ENCODE assay signal across 9 cellular contexts in genomic region chr22:29301716-29302401, GRCh38. TPM values are rescaled to one million over a fixed set of nuclear protein-coding genes. Genes with fewer than 3 reads are reported as not detected.
A peak's percentile ranks its signal among the peaks of the same experiment; 100 is the strongest.
DNase-seq lines count a peak whose midpoint lies in the region; ATAC-seq, FAIRE-seq and TF ChIP-seq lines count a peak whose summit lies in the region.
"Had no signal": no experiment of that assay in that cellular context is flagged by ENCODE, and none has a peak within 500 bp of the region (broad histone marks: within the 10 kb centered on the region; RNA-seq: fewer than 3 reads in every experiment).

No MANE protein-coding gene starts in this region.

- H3K4me2 ChIP-seq in H1 (ENCODE audit: insufficient read depth in 1 of 2, low read depth in 2 of 2, low read length in 2 of 2), result no peak overlapping the region

- no peak overlapping the region for H2BK5ac ChIP-seq in H1 (ENCODE audit: low read depth, low read length)

- no peak overlapping the region for H3K4me3 ChIP-seq in H1 (ENCODE audit: extremely low read depth in 1 of 4, insufficient read depth in 2 of 4, low read depth in 3 of 4, low read length in 4 of 4)

- WGBS in H1 (ENCODE audit: extremely low coverage in 1 of 2, insufficient coverage in 1 of 2, insufficient read length in 1 of 2, insufficient replicate concordance in 2 of 2, low coverage in 1 of 2, low lambda C conversion rate in 2 of 2, missing lambda C conversion rate in 1 of 2), 2 experiments, result 93% methylated on average over 17 of the region's 17 CpGs; no CpG with 5 or more reads in 1 of the 2 experiments

- no peaks in the 10 kb centered on the region for H3K79me2 ChIP-seq in H1 (ENCODE audit: control insufficient read depth in 1 of 2, insufficient read depth in 2 of 2, low read length in 2 of 2)

- H3K23ac ChIP-seq in H1 (ENCODE audit: insufficient read length), result no peak overlapping the region

- H4K20me1 ChIP-seq in H1 (replicated peaks in 1 of 2; ENCODE audit: control insufficient read depth in 1 of 2, insufficient read depth in 2 of 2, low read length in 2 of 2), result peaks cover 9 to 16% of the 10 kb centered on the region in 2 experiments

- DNase-seq in D341Med (ENCODE audit: low spot score) (peak; percentile 43), KBM-7 (peak; percentile 21), H1 (ENCODE audit: low read depth in 1 of 2, low spot score in 2 of 2) (peak in 1 of 2 experiments; percentile 53), DMS53 treated with DMSO at 0.1 percent for 48 hours (lab: John Stamatoyannopoulos, UW; ENCODE audit: unreplicated experiment) (no peak), MCF 10A (ENCODE audit: unreplicated experiment) (no peak)
- DNase-seq: kidney glomerular epithelial cell, occipital lobe, T-helper 2 cell had no signal

- in situ Hi-C loops in KBM-7 (cut with MboI; ENCODE audit: low pct_unique_long_range_greater_than_20kb, low sequenced_read_pairs), result no loop called here

- TF ChIP-seq POLR2A in H1 (IDR thresholded peaks at IDR 0.05; ENCODE audit: control extremely low read depth in 1 of 2, low read depth in 2 of 2, low read length in 2 of 2), result no peak

- H2AFZ ChIP-seq in H1 (ENCODE audit: low read length), result no peak overlapping the region

- H2BK120ac ChIP-seq in H1 (replicated peaks; ENCODE audit: low read depth, low read length), result no peak overlapping the region

- FAIRE-seq in H1 (lab: Jason Lieb, UNC), result no peak

- no peak overlapping the region for H3K56ac ChIP-seq in H1 (replicated peaks; ENCODE audit: insufficient read length, low read depth, low read length)

- H4K91ac ChIP-seq in H1 (replicated peaks; ENCODE audit: insufficient read length, low read length), result no peak overlapping the region

- no peak overlapping the region for H3K4me3 Mint-ChIP-seq in MCF 10A (ENCODE audit: unreplicated experiment)

- H3K14ac ChIP-seq in H1 (ENCODE audit: insufficient read length), result no peak overlapping the region

- peaks cover 7% of the 10 kb centered on the region for H3K4me1 Mint-ChIP-seq in MCF 10A (ENCODE audit: insufficient read depth, unreplicated experiment)

- H2AK5ac ChIP-seq in H1 (ENCODE audit: low read depth, low read length), result peak overlapping the region; percentile 39; the same call in 1 of the 2 replicates

- no TSS peak for BruUV-seq in MCF 10A (replicated peaks; lab: Mats Ljungman, UMichigan)

- peaks cover 4% of the 10 kb centered on the region; the same call in 1 of the 2 replicates for H3K23me2 ChIP-seq in H1 (ENCODE audit: low read depth, low read length)

- CTCF ChIA-PET in H1 (lab: Charles Lee; ENCODE audit: partially characterized antibody) (interaction anchor here (1.3 to 4.8 kb wide), 5 partner anchors 7 to 26 kb away, joined by 4 to 41 read pairs (median 6); no protein-coding TSS in a partner anchor), MCF 10A (lab: Yijun Ruan, JAX) (interaction anchor here (0.7 kb wide), 1 partner anchor 293 kb away, joined by 5 read pairs; no protein-coding TSS in a partner anchor)

- TF ChIP-seq RAD21 in H1 (IDR thresholded peaks at IDR 0.05 in 1 of 2, conservative IDR thresholded peaks at IDR 0.05 in 1 of 2; ENCODE audit: low read depth in 2 of 2, low read length in 2 of 2), result no peak

- intact Hi-C loops in MCF 10A (cut with micrococcal nuclease), result loop anchor here (10.0 kb wide), 1 partner anchor 83 kb away; the partner anchor contains the start of gene AP1B1

- 0 out of 2 replicates have a peak overlapping the region, but pooled peaks have one; percentile 50 for H2BK12ac ChIP-seq in H1 (ENCODE audit: low read depth, low read length)

- peaks cover 28 to 41% (median 30%) of the 10 kb centered on the region in 4 experiments for H3K36me3 ChIP-seq in H1 (ENCODE audit: control insufficient read depth in 2 of 4, insufficient read depth in 4 of 4, low read length in 3 of 4)

- TF ChIP-seq CTCF in H1 (IDR thresholded peaks at IDR 0.05; ENCODE audit: control extremely low read depth in 1 of 3, insufficient read depth in 1 of 3, low read depth in 1 of 3, low read length in 3 of 3) (no peak), MCF 10A (IDR thresholded peaks at IDR 0.05; ENCODE audit: unreplicated experiment) (no peak)

- ATAC-seq in GM21619 (IDR thresholded peaks at IDR 0.05; ENCODE audit: unreplicated experiment), result no peak

- no peaks in the 10 kb centered on the region for H3K27me3 ChIP-seq in H1 (replicated peaks in 1 of 4; ENCODE audit: control insufficient read depth in 3 of 4, extremely low read depth in 1 of 4, insufficient read depth in 3 of 4, low read length in 3 of 4)

- TF ChIP-seq EP300 in H1 (IDR thresholded peaks at IDR 0.05; ENCODE audit: borderline replicate concordance in 1 of 2, low read depth in 2 of 2, low read length in 2 of 2), result no peak

- no peak overlapping the region for H2BK20ac ChIP-seq in H1 (ENCODE audit: low read length)

- H3K9me3 Mint-ChIP-seq in MCF 10A (ENCODE audit: unreplicated experiment), result no peaks in the 10 kb centered on the region

- H4K5ac ChIP-seq in H1 (ENCODE audit: insufficient read length, low read depth, low read length), result no peak overlapping the region

- no peak overlapping the region for H3K18ac ChIP-seq in H1 (ENCODE audit: extremely low read depth, low read length)

- H3K36me3 Mint-ChIP-seq in MCF 10A (ENCODE audit: insufficient read depth, unreplicated experiment), result peaks cover 43% of the 10 kb centered on the region

- H4K8ac ChIP-seq in H1 (ENCODE audit: extremely low read depth, insufficient read depth, low read length), result no peak overlapping the region

- no peak overlapping the region for H2BK15ac ChIP-seq in H1 (ENCODE audit: low read length)

- POLR2A ChIA-PET in H1 (lab: Charles Lee; ENCODE audit: partially characterized antibody) (interaction anchor here (0.7 to 9.1 kb wide), 14 partner anchors 9 to 252 kb away, joined by 3 to 147 read pairs (median 8); partner anchors contain the start of genes EWSR1, RASL10A, RHBDD3 and THOC5), MCF 10A (lab: Yijun Ruan, JAX) (interaction anchor here (0.7 to 1.6 kb wide), 4 partner anchors 11 to 759 kb away, joined by 3 to 5 read pairs (median 4); partner anchors contain the start of gene AP1B1)

- no peaks in the 10 kb centered on the region; the same call in 1 of the 2 replicates for H3K79me1 ChIP-seq in H1 (ENCODE audit: low read depth, low read length)

- no peak overlapping the region for H3K4ac ChIP-seq in H1 (replicated peaks; ENCODE audit: insufficient read length, low read depth, low read length)

- H3K4me1 ChIP-seq in H1 (replicated peaks in 1 of 4; ENCODE audit: control insufficient read depth in 3 of 4, insufficient read depth in 4 of 4, low read length in 3 of 4), result peaks cover 0 to 7% (median 1%) of the 10 kb centered on the region in 4 experiments; a peak in 4 of 7 replicates

- H3K9me3 ChIP-seq in H1 (ENCODE audit: insufficient read depth in 2 of 2, low read depth in 1 of 2, low read length in 1 of 2), result no peaks in the 10 kb centered on the region

- no peak overlapping the region for H3K27ac Mint-ChIP-seq in MCF 10A (ENCODE audit: low read depth, unreplicated experiment)

- no peak overlapping the region; a peak in 1 of 7 replicates for H3K9ac ChIP-seq in H1 (replicated peaks in 1 of 4; ENCODE audit: extremely low read depth in 1 of 4, low read depth in 3 of 4, low read length in 3 of 4)

- H3K27me3 Mint-ChIP-seq in MCF 10A (ENCODE audit: insufficient read depth, unreplicated experiment), result no peaks in the 10 kb centered on the region

- no peak overlapping the region for H3K27ac ChIP-seq in H1 (ENCODE audit: low read depth, low read length)

RNA-seq across cellular contexts. Expression of gene GAS2L1, which starts 4.6 kb away (rescaled TPM):
- total RNA-seq in H1 (2021; fragmentation: NEBNext Ultra II Directional; extraction: Animal tissue kit (Norgen Biotek cat#: 25700)), result 9.7 and 10.1 TPM in 2 replicates
- polyA plus RNA-seq in H1 (2011; rRNA removed), result 3.6 and 6.8 TPM in 2 replicates
- 3.9 TPM for polyA plus RNA-seq in H1 (2011; cell fraction: cytosol; rRNA removed)
- polyA plus RNA-seq in H1 (2011; cell fraction: nucleus; rRNA removed), result 16.7 TPM
- polyA plus RNA-seq in H1 (2012, experiment 1 of 2), result 4.0 to 5.7 TPM (median 5.3 TPM) in 4 replicates
- polyA plus RNA-seq in H1 (2012, experiment 2 of 2), result 4.1 TPM
- 8.9 TPM for polyA plus RNA-seq in H1 (2013, experiment 1 of 2)
- 8.0 TPM for polyA plus RNA-seq in H1 (2013, experiment 2 of 2)
- 1.3 and 2.9 TPM in 2 replicates for polyA minus RNA-seq in H1 (2011; rRNA and poly(A)+ RNA removed)
- polyA minus RNA-seq in H1 (2011; cell fraction: cytosol; rRNA and poly(A)+ RNA removed), result 2.5 TPM
- 3.7 TPM for polyA minus RNA-seq in H1 (2011; cell fraction: nucleus; rRNA and poly(A)+ RNA removed)
- total RNA-seq in MCF 10A (2022), result 15.3 and 17.2 TPM in 2 replicates

RNA-seq across cellular contexts. Expression of gene RASL10A, which starts 13.6 kb away (rescaled TPM):
- total RNA-seq in H1 (2021; fragmentation: NEBNext Ultra II Directional; extraction: Animal tissue kit (Norgen Biotek cat#: 25700)), result 1.4 and 1.5 TPM in 2 replicates
- polyA plus RNA-seq in H1 (2011; rRNA removed), result 1.1 and 1.6 TPM in 2 replicates
- polyA plus RNA-seq in H1 (2011; cell fraction: cytosol; rRNA removed), result 1.0 TPM
- polyA plus RNA-seq in H1 (2011; cell fraction: nucleus; rRNA removed), result 2.4 TPM
- polyA plus RNA-seq in H1 (2012, experiment 1 of 2), result 0.26 to 0.58 TPM (median 0.39 TPM) in 4 replicates
- polyA plus RNA-seq in H1 (2012, experiment 2 of 2), result 0.21 TPM
- 1.1 TPM for polyA plus RNA-seq in H1 (2013, experiment 1 of 2)
- 1.0 TPM for polyA plus RNA-seq in H1 (2013, experiment 2 of 2)
- polyA minus RNA-seq in H1 (2011; rRNA and poly(A)+ RNA removed), result not detected in 2 replicates
- not detected for polyA minus RNA-seq in H1 (2011; cell fraction: cytosol; rRNA and poly(A)+ RNA removed)
- polyA minus RNA-seq in H1 (2011; cell fraction: nucleus; rRNA and poly(A)+ RNA removed), result 0.80 TPM
- total RNA-seq in MCF 10A (2022), result 0.52 and 0.82 TPM in 2 replicates

RNA-seq across cellular contexts. Expression of gene EWSR1, which starts 33.8 kb away (rescaled TPM):
- 385 and 387 TPM in 2 replicates for total RNA-seq in H1 (2021; fragmentation: NEBNext Ultra II Directional; extraction: Animal tissue kit (Norgen Biotek cat#: 25700))
- 646 and 930 TPM in 2 replicates for polyA plus RNA-seq in H1 (2011; rRNA removed)
- 525 TPM for polyA plus RNA-seq in H1 (2011; cell fraction: cytosol; rRNA removed)
- 1,044 TPM for polyA plus RNA-seq in H1 (2011; cell fraction: nucleus; rRNA removed)
- 380 to 507 TPM (median 400 TPM) in 4 replicates for polyA plus RNA-seq in H1 (2012, experiment 1 of 2)
- polyA plus RNA-seq in H1 (2012, experiment 2 of 2), result 92.9 TPM
- polyA plus RNA-seq in H1 (2013, experiment 1 of 2), result 297 TPM
- polyA plus RNA-seq in H1 (2013, experiment 2 of 2), result 268 TPM
- polyA minus RNA-seq in H1 (2011; rRNA and poly(A)+ RNA removed), result 575 and 704 TPM in 2 replicates
- polyA minus RNA-seq in H1 (2011; cell fraction: cytosol; rRNA and poly(A)+ RNA removed), result 228 TPM
- 291 TPM for polyA minus RNA-seq in H1 (2011; cell fraction: nucleus; rRNA and poly(A)+ RNA removed)
- total RNA-seq in MCF 10A (2022), result 403 and 486 TPM in 2 replicates

RNA-seq across cellular contexts. Expression of gene RHBDD3, which starts 34.1 kb away (rescaled TPM):
- 72.1 and 75.7 TPM in 2 replicates for total RNA-seq in H1 (2021; fragmentation: NEBNext Ultra II Directional; extraction: Animal tissue kit (Norgen Biotek cat#: 25700))
- polyA plus RNA-seq in H1 (2011; rRNA removed), result 117 and 171 TPM in 2 replicates
- polyA plus RNA-seq in H1 (2011; cell fraction: cytosol; rRNA removed), result 128 TPM
- 161 TPM for polyA plus RNA-seq in H1 (2011; cell fraction: nucleus; rRNA removed)
- 64.0 to 89.1 TPM (median 81.6 TPM) in 4 replicates for polyA plus RNA-seq in H1 (2012, experiment 1 of 2)
- polyA plus RNA-seq in H1 (2012, experiment 2 of 2), result 70.6 TPM
- polyA plus RNA-seq in H1 (2013, experiment 1 of 2), result 69.3 TPM
- 69.0 TPM for polyA plus RNA-seq in H1 (2013, experiment 2 of 2)
- 20.8 and 28.6 TPM in 2 replicates for polyA minus RNA-seq in H1 (2011; rRNA and poly(A)+ RNA removed)
- polyA minus RNA-seq in H1 (2011; cell fraction: cytosol; rRNA and poly(A)+ RNA removed), result 29.9 TPM
- polyA minus RNA-seq in H1 (2011; cell fraction: nucleus; rRNA and poly(A)+ RNA removed), result 42.7 TPM
- 32.5 and 48.0 TPM in 2 replicates for total RNA-seq in MCF 10A (2022)

Comparison
In these comparisons a context has a peak if more than half of its experiments do, and no peak if none do; other contexts are left out.
1. DNase-seq: peak in D341Med (single experiment) and KBM-7 (single experiment); none in DMS53 treated with DMSO at 0.1 percent for 48 hours (single experiment) and MCF 10A (single experiment).